Comparison of ENCODE assay signal across 32 cellular contexts in genomic region chr16:4082474-4083044, GRCh38. TPM values are rescaled to one million over a fixed set of nuclear protein-coding genes. Genes with fewer than 3 reads are reported as not detected.
DNase-seq lines count a peak whose midpoint lies in the region; ATAC-seq and TF ChIP-seq lines count a peak whose summit lies in the region.
"Had no signal": no experiment of that assay in that cellular context is flagged by ENCODE, and none has a peak within 500 bp of the region (broad histone marks: within the 10 kb centered on the region; RNA-seq: fewer than 3 reads in every experiment).

No MANE protein-coding gene starts in this region.

- peaks cover 14% of the 10 kb centered on the region for H3K36me3 Mint-ChIP-seq in activated CD4-positive, alpha-beta T cell treated with anti-CD3 and anti-CD28 coated beads, Interleukin-2, amount 10 ng/mL, durations not matched to agents 7 days and 5 days (ENCODE audit: low read depth)
- H3K36me3 Mint-ChIP-seq in brain: peaks cover 38% of the 10 kb centered on the region
- H3K36me3 Mint-ChIP-seq: CD8-positive, alpha-beta T cell had no signal

- no peak for TF ChIP-seq CTCF in brain (conservative IDR thresholded peaks at IDR 0.05)

- H3K27me3 Mint-ChIP-seq in activated CD4-positive, alpha-beta T cell treated with anti-CD3 and anti-CD28 coated beads, Interleukin-2, amount 10 ng/mL, durations not matched to agents 7 days and 5 days: no peaks in the 10 kb centered on the region
- no peaks in the 10 kb centered on the region for H3K27me3 Mint-ChIP-seq in brain

- no peaks in the 10 kb centered on the region for H3K79me2 ChIP-seq in trophoblast cell (ENCODE audit: control insufficient read depth, insufficient read depth, low read length, poor library complexity)

- no peak for ATAC-seq in GM18520 (IDR thresholded peaks at IDR 0.05; ENCODE audit: unreplicated experiment)
- ATAC-seq in HG03432 (IDR thresholded peaks at IDR 0.05; ENCODE audit: unreplicated experiment): no peak
- ATAC-seq: right lobe of liver, Right ventricle myocardium inferior, SK-N-SH treated with all-trans-retinoic acid at 6 μM for 48 hours had no signal

- peak overlapping the region; percentile 13 for H3K9ac ChIP-seq in NT2/D1 (ENCODE audit: insufficient read length, low read depth)
- peak overlapping the region; percentile 79 for H3K9ac ChIP-seq in trophoblast cell (ENCODE audit: low read length)

- no peak overlapping the region for H4K12ac ChIP-seq in trophoblast cell (ENCODE audit: low read depth, low read length)

- H3K4me3 ChIP-seq in NT2/D1 (ENCODE audit: insufficient read length, low read depth): no peak overlapping the region
- peak overlapping the region; percentile 57 for H3K4me3 ChIP-seq in trophoblast cell (ENCODE audit: low read depth, low read length)
- H3K4me3 ChIP-seq: colonic mucosa, lower lobe of right lung, PC-9, right lobe of liver, suprapubic skin, vagina had no signal

- H2AK5ac ChIP-seq in trophoblast cell (ENCODE audit: low read length): no peak overlapping the region

- no peaks in the 10 kb centered on the region for H3K9me3 ChIP-seq in NT2/D1 (ENCODE audit: insufficient read depth, low read length)
- H3K9me3 ChIP-seq in trophoblast cell (ENCODE audit: insufficient read depth, low read depth, low read length): peaks cover 3% of the 10 kb centered on the region
- H3K9me3 ChIP-seq: colonic mucosa, lower lobe of right lung, right lobe of liver, suprapubic skin, vagina had no signal

- H3K27me3 ChIP-seq in NT2/D1 (ENCODE audit: insufficient read depth, insufficient read length): no peaks in the 10 kb centered on the region
- H3K27me3 ChIP-seq in trophoblast cell (ENCODE audit: insufficient read depth, low read length): no peaks in the 10 kb centered on the region
- H3K27me3 ChIP-seq: colonic mucosa, right lobe of liver, suprapubic skin, vagina had no signal

- peak overlapping the region; percentile 10 for H3K4me3 Mint-ChIP-seq in activated CD4-positive, alpha-beta T cell treated with anti-CD3 and anti-CD28 coated beads, Interleukin-2, amount 10 ng/mL, durations not matched to agents 7 days and 5 days
- H3K4me3 Mint-ChIP-seq in brain: peak overlapping the region in 2 of 5 experiments; percentile 27 to 39

- H3K4me2 ChIP-seq in trophoblast cell (ENCODE audit: low read length): no peak overlapping the region
- H3K4me2 ChIP-seq: PC-9 had no signal

- H2BK12ac ChIP-seq in trophoblast cell (ENCODE audit: low read length): no peak overlapping the region

- H3K4me1 ChIP-seq in NT2/D1 (ENCODE audit: insufficient read depth, insufficient read length) (peaks cover 10% of the 10 kb centered on the region), trophoblast cell (ENCODE audit: control insufficient read depth in 1 of 2, insufficient read depth in 2 of 2, low read length in 2 of 2) (peaks cover 11 to 13% of the 10 kb centered on the region in 2 experiments)
- H3K4me1 ChIP-seq: colonic mucosa had no signal

- peaks cover 3% of the 10 kb centered on the region for H3K79me1 ChIP-seq in trophoblast cell (ENCODE audit: low read length)

- peak; percentile 28 for DNase-seq in activated CD4-positive, alpha-beta T cell treated with anti-CD3 and anti-CD28 coated beads, Interleukin-2, amount 10 ng/mL, durations not matched to agents 7 days and 5 days
- DNase-seq in activated CD4-positive, alpha-beta T cell treated with anti-CD3 and anti-CD28 coated beads for 4 hours: no peak
- no peak for DNase-seq in NT2/D1 (ENCODE audit: low read depth, low spot score)
- no peak for DNase-seq in trophoblast cell
- DNase-seq in iPS-NIHi11 (ENCODE audit: low spot score): no peak
- DNase-seq: activated CD4-positive, alpha-beta T cell treated with anti-CD3 and anti-CD28 coated beads, Interleukin-2, amount 50 U/mL, for 48 hours; activated T-cell treated with anti-CD3 and anti-CD28 coated beads, Interleukin-2, amount 50 U/mL, for 1 hour; CD8-positive, alpha-beta T cell; colonic mucosa; DMS 273 treated with DMSO at 0.1 percent for 48 hours; effector memory CD4-positive, alpha-beta T cell; EL; GOT3; kidney; lower lobe of right lung; NCI-H1048; NCI-H187 treated with DMSO at 0.1 percent for 48 hours; NCI-H526; NK-92 treated with Interleukin-12 subunit alpha and Interleukin-12 subunit beta, amount 100 ng/mL, for 24 hours; PC-9; posterior cingulate gyrus; right lobe of liver; stimulated activated CD4-positive, alpha-beta T cell treated with anti-CD3 and anti-CD28 coated beads, Interleukin-2, amount 100 ng/mL, for 48 hours; T-helper 9 cell; WERI-Rb-1 had no signal

- no peak overlapping the region for H3K4ac ChIP-seq in trophoblast cell (ENCODE audit: low read depth, low read length)

- no peak overlapping the region for H4K8ac ChIP-seq in trophoblast cell (ENCODE audit: low read depth, low read length)

- no peak overlapping the region for H3K27ac ChIP-seq in trophoblast cell (ENCODE audit: low read depth, low read length)
- H3K27ac ChIP-seq: colonic mucosa, lower lobe of right lung, PC-9, right lobe of liver, suprapubic skin, WERI-Rb-1 had no signal

- H2BK5ac ChIP-seq in trophoblast cell (ENCODE audit: low read depth, low read length, poor library complexity): no peak overlapping the region

- H3K4me1 Mint-ChIP-seq in activated CD4-positive, alpha-beta T cell treated with anti-CD3 and anti-CD28 coated beads, Interleukin-2, amount 10 ng/mL, durations not matched to agents 7 days and 5 days: peaks cover 47% of the 10 kb centered on the region
- peaks cover 26% of the 10 kb centered on the region for H3K4me1 Mint-ChIP-seq in brain

- POLR2A ChIA-PET in activated CD4-positive, alpha-beta T cell treated with anti-CD3 and anti-CD28 coated beads, Interleukin-2, amount 10 ng/mL, durations not matched to agents 7 days and 5 days (lab: Charles Lee): interaction anchor here (0.5 kb wide), 1 partner anchor 26 kb away, joined by 3 read pairs; no protein-coding TSS in a partner anchor

- no CpG with 5 or more reads among the region's 15 CpGs for WGBS in trophoblast cell (ENCODE audit: extremely low coverage, insufficient coverage, insufficient read length)

- no peak overlapping the region for H2BK120ac ChIP-seq in trophoblast cell (ENCODE audit: insufficient read depth, low read length, poor library complexity)

- peaks cover 8% of the 10 kb centered on the region for H3K9me3 Mint-ChIP-seq in activated CD4-positive, alpha-beta T cell treated with anti-CD3 and anti-CD28 coated beads, Interleukin-2, amount 10 ng/mL, durations not matched to agents 7 days and 5 days
- H3K9me3 Mint-ChIP-seq in brain: peaks cover 0 to 4% (median 3%) of the 10 kb centered on the region in 5 experiments
- H3K9me3 Mint-ChIP-seq: CD8-positive, alpha-beta T cell had no signal

- H3K14ac ChIP-seq in trophoblast cell (ENCODE audit: low read length): no peak overlapping the region

- peak overlapping the region; percentile 100 for H3K23ac ChIP-seq in trophoblast cell (ENCODE audit: low read length)

- H2AFZ ChIP-seq in trophoblast cell (ENCODE audit: insufficient read depth, low read length, poor library complexity): no peak overlapping the region
- H2AFZ ChIP-seq: PC-9 had no signal

- no peak overlapping the region for H3K18ac ChIP-seq in trophoblast cell (ENCODE audit: low read length)

- CTCF ChIA-PET in activated CD4-positive, alpha-beta T cell treated with anti-CD3 and anti-CD28 coated beads, Interleukin-2, amount 10 ng/mL, durations not matched to agents 7 days and 5 days (lab: Charles Lee): no interaction called here

- no peaks in the 10 kb centered on the region for H3K36me3 ChIP-seq in NT2/D1 (ENCODE audit: insufficient read depth, insufficient read length, low read length)
- peaks cover 1 to 3% of the 10 kb centered on the region in 2 experiments for H3K36me3 ChIP-seq in trophoblast cell (ENCODE audit: control insufficient read depth in 1 of 2, insufficient read depth in 2 of 2, low read length in 2 of 2)
- H3K36me3 ChIP-seq: colonic mucosa, lower lobe of right lung, right lobe of liver, suprapubic skin, vagina had no signal

- no peak overlapping the region for H3K27ac Mint-ChIP-seq in activated CD4-positive, alpha-beta T cell treated with anti-CD3 and anti-CD28 coated beads, Interleukin-2, amount 10 ng/mL, durations not matched to agents 7 days and 5 days
- H3K27ac Mint-ChIP-seq in brain: peak overlapping the region in 3 of 5 experiments; percentile 18 to 85 (median 79)
- H3K27ac Mint-ChIP-seq: CD8-positive, alpha-beta T cell had no signal

- H4K91ac ChIP-seq in trophoblast cell (ENCODE audit: low read depth, low read length): no peak overlapping the region

RNA-seq across cellular contexts. Expression of gene ADCY9, which starts 33.7 kb away (rescaled TPM):
- total RNA-seq in activated CD4-positive, alpha-beta T cell treated with anti-CD3 and anti-CD28 coated beads, Interleukin-2, amount 10 ng/mL, durations not matched to agents 7 days and 5 days: 10 to 100 TPM; 10.4 to 12.4 TPM
- 11.1 TPM for polyA plus RNA-seq in brain (ENCODE audit: insufficient read depth, low read depth, low replicate concordance)
- polyA plus RNA-seq in trophoblast cell (2013): 9.8 and 10.3 TPM in 2 replicates
